2 cellular contexts compared by ENCODE assay signal in the genomic region with DNA sequence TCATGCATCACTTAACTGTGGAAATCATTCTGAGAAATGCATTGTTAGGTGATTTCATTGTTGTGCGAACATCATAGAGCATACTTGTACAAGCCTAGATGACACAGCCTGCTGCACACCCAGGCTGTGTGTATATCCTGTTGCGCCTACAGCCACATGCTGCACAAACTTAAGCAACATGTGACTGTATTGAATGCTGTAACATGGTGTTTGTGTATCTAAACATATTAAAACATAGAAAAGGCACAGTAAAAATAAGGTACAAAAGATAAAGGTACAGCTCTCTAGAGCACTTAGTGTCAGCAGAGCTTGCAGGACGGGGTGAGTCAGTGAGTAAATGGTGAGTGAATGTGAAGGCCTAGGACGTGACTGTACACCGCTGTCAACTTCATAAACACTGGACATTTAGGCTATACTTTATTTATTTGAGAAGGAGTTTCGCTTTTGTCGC.
A peak's percentile ranks its signal among the peaks of the same experiment; 100 is the strongest.
TF ChIP-seq lines count a peak whose summit lies in the region.

No MANE protein-coding gene starts in this region.

TF ChIP-seq in IMR-90, 13 proteins besides CTCF, POLR2A, EP300 and RAD21:
- TF ChIP-seq CEBPB (IDR thresholded peaks at IDR 0.05; ENCODE audit: low read depth, low read length), result peak; percentile 34
- TF ChIP-seq, protein P1, sequence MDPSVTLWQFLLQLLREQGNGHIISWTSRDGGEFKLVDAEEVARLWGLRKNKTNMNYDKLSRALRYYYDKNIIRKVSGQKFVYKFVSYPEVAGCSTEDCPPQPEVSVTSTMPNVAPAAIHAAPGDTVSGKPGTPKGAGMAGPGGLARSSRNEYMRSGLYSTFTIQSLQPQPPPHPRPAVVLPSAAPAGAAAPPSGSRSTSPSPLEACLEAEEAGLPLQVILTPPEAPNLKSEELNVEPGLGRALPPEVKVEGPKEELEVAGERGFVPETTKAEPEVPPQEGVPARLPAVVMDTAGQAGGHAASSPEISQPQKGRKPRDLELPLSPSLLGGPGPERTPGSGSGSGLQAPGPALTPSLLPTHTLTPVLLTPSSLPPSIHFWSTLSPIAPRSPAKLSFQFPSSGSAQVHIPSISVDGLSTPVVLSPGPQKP (IDR thresholded peaks at IDR 0.05; ENCODE audit: borderline replicate concordance, low read depth, low read length), result no peak
- TF ChIP-seq FOS (IDR thresholded peaks at IDR 0.05; ENCODE audit: low read depth, low read length), result peak; percentile 65; the same call in 1 of the 2 replicates
- 0 out of 2 replicates have a peak, but pooled peaks have one; percentile 30 for TF ChIP-seq MXI1 (IDR thresholded peaks at IDR 0.05; ENCODE audit: borderline replicate concordance, low read depth, low read length)
- no peak for TF ChIP-seq NFE2L2 (IDR thresholded peaks at IDR 0.05; ENCODE audit: low read depth, low read length)
- TF ChIP-seq MAFK (IDR thresholded peaks at IDR 0.05; ENCODE audit: low read depth, low read length), result no peak
- no peak for TF ChIP-seq SMC3 (IDR thresholded peaks at IDR 0.05; ENCODE audit: low read depth, low read length)
- TF ChIP-seq RFX5 (IDR thresholded peaks at IDR 0.05; ENCODE audit: low read depth, low read length), result no peak
- no peak for TF ChIP-seq CHD1 (IDR thresholded peaks at IDR 0.05; ENCODE audit: low read depth, low read length)
- no peak for TF ChIP-seq RCOR1 (IDR thresholded peaks at IDR 0.05; ENCODE audit: insufficient replicate concordance, low read length)
- TF ChIP-seq, protein P2, sequence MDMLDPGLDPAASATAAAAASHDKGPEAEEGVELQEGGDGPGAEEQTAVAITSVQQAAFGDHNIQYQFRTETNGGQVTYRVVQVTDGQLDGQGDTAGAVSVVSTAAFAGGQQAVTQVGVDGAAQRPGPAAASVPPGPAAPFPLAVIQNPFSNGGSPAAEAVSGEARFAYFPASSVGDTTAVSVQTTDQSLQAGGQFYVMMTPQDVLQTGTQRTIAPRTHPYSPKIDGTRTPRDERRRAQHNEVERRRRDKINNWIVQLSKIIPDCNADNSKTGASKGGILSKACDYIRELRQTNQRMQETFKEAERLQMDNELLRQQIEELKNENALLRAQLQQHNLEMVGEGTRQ (IDR thresholded peaks at IDR 0.05; ENCODE audit: low read depth, low read length), result peak; percentile 34; the same call in 1 of the 2 replicates
- TF ChIP-seq MAZ (IDR thresholded peaks at IDR 0.05; ENCODE audit: borderline replicate concordance, low read depth, low read length), result no peak
- TF ChIP-seq BHLHE40 (IDR thresholded peaks at IDR 0.05; ENCODE audit: low read depth, low read length), result no peak

TF ChIP-seq in GM12878, 131 proteins besides CTCF, POLR2A, EP300 and RAD21:
- no peak; a peak in 1 of 4 replicates for TF ChIP-seq CEBPB (IDR thresholded peaks at IDR 0.05; ENCODE audit: borderline replicate concordance in 1 of 2, low read depth in 2 of 2, low read length in 2 of 2)
- TF ChIP-seq, protein P3, sequence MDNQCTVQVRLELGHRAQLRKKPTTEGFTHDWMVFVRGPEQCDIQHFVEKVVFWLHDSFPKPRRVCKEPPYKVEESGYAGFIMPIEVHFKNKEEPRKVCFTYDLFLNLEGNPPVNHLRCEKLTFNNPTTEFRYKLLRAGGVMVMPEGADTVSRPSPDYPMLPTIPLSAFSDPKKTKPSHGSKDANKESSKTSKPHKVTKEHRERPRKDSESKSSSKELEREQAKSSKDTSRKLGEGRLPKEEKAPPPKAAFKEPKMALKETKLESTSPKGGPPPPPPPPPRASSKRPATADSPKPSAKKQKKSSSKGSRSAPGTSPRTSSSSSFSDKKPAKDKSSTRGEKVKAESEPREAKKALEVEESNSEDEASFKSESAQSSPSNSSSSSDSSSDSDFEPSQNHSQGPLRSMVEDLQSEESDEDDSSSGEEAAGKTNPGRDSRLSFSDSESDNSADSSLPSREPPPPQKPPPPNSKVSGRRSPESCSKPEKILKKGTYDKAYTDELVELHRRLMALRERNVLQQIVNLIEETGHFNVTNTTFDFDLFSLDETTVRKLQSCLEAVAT (IDR thresholded peaks at IDR 0.05), result peak; percentile 42; the same call in 1 of the 2 replicates
- 0 out of 2 replicates have a peak, but pooled peaks have one; percentile 15 for TF ChIP-seq PAX5 (IDR thresholded peaks at IDR 0.05; ENCODE audit: borderline replicate concordance, low read depth, low read length)
